22 cellular contexts compared by ENCODE assay signal in the genomic region with DNA sequence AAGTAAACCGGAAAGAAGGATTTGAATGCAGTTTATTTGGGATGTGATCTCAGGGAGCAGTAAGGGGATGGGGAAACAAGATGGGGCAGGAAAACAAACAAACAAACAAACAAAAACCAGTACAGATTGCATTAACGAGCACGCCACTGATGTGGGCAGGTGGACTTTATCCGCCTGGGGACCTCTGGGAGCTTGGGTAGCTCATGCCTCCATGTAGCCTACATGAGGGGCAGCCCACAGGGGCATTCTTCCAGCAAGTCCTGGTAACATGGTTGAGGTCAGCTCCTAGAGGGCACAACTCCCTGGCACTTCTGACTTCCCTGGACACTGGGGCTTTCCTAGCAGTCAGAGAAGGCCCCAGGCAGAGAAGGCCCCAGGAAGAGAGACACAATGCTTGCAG. TPM values are rescaled to one million over a fixed set of nuclear protein-coding genes. Genes with fewer than 3 reads are reported as not detected.
A peak's percentile ranks its signal among the peaks of the same experiment; 100 is the strongest.
DNase-seq lines count a peak whose midpoint lies in the region; ATAC-seq, FAIRE-seq and TF ChIP-seq lines count a peak whose summit lies in the region.
"Had no signal": no experiment of that assay in that cellular context is flagged by ENCODE, and none has a peak within 500 bp of the region (broad histone marks: within the 10 kb centered on the region; RNA-seq: fewer than 3 reads in every experiment).

No MANE protein-coding gene starts in this region.

- peak; percentile 25 for DNase-seq in activated CD8-positive, alpha-beta memory T cell treated with anti-CD3 and anti-CD28 coated beads, Interleukin-2, amount 50 U/mL, for 48 hours
- DNase-seq in activated CD8-positive, alpha-beta memory T cell treated with anti-CD3 and anti-CD28 coated beads for 24 hours: no peak
- DNase-seq in astrocyte (ENCODE audit: low read depth) (no peak), upper lobe of right lung (no peak), thyroid gland (no peak), Karpas-422 (no peak)
- DNase-seq: AML-193; Caco-2; Calu3; CD4-positive, alpha-beta T cell; CD8-positive, alpha-beta T cell; DMS79 treated with DMSO at 0.1 percent for 48 hours; GF-D8 had no signal

- H3K9me3 Mint-ChIP-seq in astrocyte (ENCODE audit: unreplicated experiment): peaks cover 7% of the 10 kb centered on the region

- H3K36me3 Mint-ChIP-seq in astrocyte (ENCODE audit: low read depth, unreplicated experiment): peaks cover 4% of the 10 kb centered on the region
- H3K36me3 Mint-ChIP-seq: CD8-positive, alpha-beta T cell had no signal

- peaks cover 18% of the 10 kb centered on the region for H3K4me1 Mint-ChIP-seq in astrocyte (ENCODE audit: low read depth, unreplicated experiment)
- H3K4me1 Mint-ChIP-seq: B cell had no signal

- H2AFZ ChIP-seq in astrocyte (ENCODE audit: low read depth, low read length): no peak overlapping the region
- H2AFZ ChIP-seq in Karpas-422 (ENCODE audit: low read length): no peak overlapping the region

- FAIRE-seq in astrocyte (lab: Jason Lieb, UNC): no peak
- FAIRE-seq: A549, D721Med, G401.6, GM12891, GM19239 had no signal

- H3K9me3 ChIP-seq in astrocyte (ENCODE audit: insufficient read depth, low read depth, low read length) (no peaks in the 10 kb centered on the region), upper lobe of right lung (no peaks in the 10 kb centered on the region), thyroid gland (no peaks in the 10 kb centered on the region), Karpas-422 (ENCODE audit: low read length) (no peaks in the 10 kb centered on the region)
- H3K9me3 ChIP-seq: Caco-2 had no signal

- H3K4me3 ChIP-seq in astrocyte (ENCODE audit: insufficient read depth, low read depth, low read length) (no peak overlapping the region), upper lobe of right lung (no peak overlapping the region), thyroid gland (replicated peaks in 1 of 3) (no peak overlapping the region), Karpas-422 (ENCODE audit: low read length) (no peak overlapping the region)
- H3K4me3 ChIP-seq: A549; BLaER1 treated with 17β-estradiol and CSF1 and Interleukin-3, amounts not matched to agents 10 nM and 100 nM had no signal

- no peak overlapping the region for H3K4me2 ChIP-seq in astrocyte (ENCODE audit: low read length)
- H3K4me2 ChIP-seq in Karpas-422 (ENCODE audit: low read depth, low read length, poor library complexity, severe bottlenecking): no peak overlapping the region
- H3K4me2 ChIP-seq: BLaER1 treated with 17β-estradiol and CSF1 and Interleukin-3, amounts not matched to agents 10 nM and 100 nM had no signal

- H3K4me3 Mint-ChIP-seq in astrocyte (ENCODE audit: unreplicated experiment): no peak overlapping the region
- H3K4me3 Mint-ChIP-seq: B cell; CD4-positive, alpha-beta T cell; CD8-positive, alpha-beta T cell had no signal

- no peak for ATAC-seq in upper lobe of right lung
- ATAC-seq: CD8-positive, alpha-beta T cell had no signal

- H3K9me2 ChIP-seq in Karpas-422 (replicated peaks; ENCODE audit: insufficient read depth, low read length): no peaks in the 10 kb centered on the region

- H3K79me2 ChIP-seq in astrocyte (ENCODE audit: insufficient read depth, low read length) (no peaks in the 10 kb centered on the region), Karpas-422 (ENCODE audit: low read length) (no peaks in the 10 kb centered on the region)

- H3K4me1 ChIP-seq in astrocyte (ENCODE audit: insufficient read depth, low read length): no peaks in the 10 kb centered on the region
- H3K4me1 ChIP-seq in upper lobe of right lung: peaks cover 24% of the 10 kb centered on the region
- peaks cover 0 to 10% of the 10 kb centered on the region in 2 donors for H3K4me1 ChIP-seq in thyroid gland
- no peaks in the 10 kb centered on the region for H3K4me1 ChIP-seq in Karpas-422 (ENCODE audit: low read length)
- H3K4me1 ChIP-seq: BLaER1 treated with 17β-estradiol and CSF1 and Interleukin-3, amounts not matched to agents 10 nM and 100 nM had no signal

- peaks cover 11% of the 10 kb centered on the region for H3K27me3 Mint-ChIP-seq in astrocyte (ENCODE audit: low read depth, unreplicated experiment)

- H3K9ac ChIP-seq in astrocyte (ENCODE audit: low read length): no peak overlapping the region
- H3K9ac ChIP-seq in Karpas-422 (ENCODE audit: low read length): no peak overlapping the region
- H3K9ac ChIP-seq: BLaER1 treated with 17β-estradiol and CSF1 and Interleukin-3, amounts not matched to agents 10 nM and 100 nM had no signal

- H3K27me3 ChIP-seq in astrocyte (ENCODE audit: insufficient read depth, low read length): peaks cover 2% of the 10 kb centered on the region
- H3K27me3 ChIP-seq in upper lobe of right lung: no peaks in the 10 kb centered on the region
- H3K27me3 ChIP-seq in thyroid gland: no peaks in the 10 kb centered on the region
- no peaks in the 10 kb centered on the region for H3K27me3 ChIP-seq in Karpas-422 (ENCODE audit: low read length)
- H3K27me3 ChIP-seq: BLaER1 treated with 17β-estradiol and CSF1 and Interleukin-3, amounts not matched to agents 10 nM and 100 nM had no signal

- H3K36me3 ChIP-seq in astrocyte (ENCODE audit: insufficient read depth, low read length): no peaks in the 10 kb centered on the region
- H3K36me3 ChIP-seq in upper lobe of right lung: no peaks in the 10 kb centered on the region
- H3K36me3 ChIP-seq in thyroid gland: no peaks in the 10 kb centered on the region
- no peaks in the 10 kb centered on the region for H3K36me3 ChIP-seq in Karpas-422 (ENCODE audit: insufficient read depth, low read length)
- H3K36me3 ChIP-seq: BLaER1 treated with 17β-estradiol and CSF1 and Interleukin-3, amounts not matched to agents 10 nM and 100 nM had no signal

- H3K27ac Mint-ChIP-seq in astrocyte (ENCODE audit: unreplicated experiment): peak overlapping the region; percentile 3
- H3K27ac Mint-ChIP-seq: B cell; CD4-positive, alpha-beta T cell; CD8-positive, alpha-beta T cell had no signal

- intact Hi-C loops in upper lobe of right lung (cut with DNase I) (no loop called here), thyroid gland (cut with DNase I) (no loop called here)

- no peak for TF ChIP-seq POLR2A in thyroid gland (IDR thresholded peaks at IDR 0.05)

- 76 to 83% methylated on average over 4 of the region's 4 CpGs for WGBS in thyroid gland, 2 donors

- no peak for TF ChIP-seq CTCF in astrocyte (IDR thresholded peaks at IDR 0.05; ENCODE audit: insufficient read depth, low read depth, low read length)
- no peak for TF ChIP-seq CTCF in upper lobe of right lung (IDR thresholded peaks at IDR 0.05)
- TF ChIP-seq CTCF in thyroid gland (IDR thresholded peaks at IDR 0.05): no peak

- H4K20me1 ChIP-seq in astrocyte (ENCODE audit: insufficient read depth, low read length) (no peaks in the 10 kb centered on the region), Karpas-422 (ENCODE audit: insufficient read depth, low read depth, low read length) (no peaks in the 10 kb centered on the region)
- H4K20me1 ChIP-seq: BLaER1 treated with 17β-estradiol and CSF1 and Interleukin-3, amounts not matched to agents 10 nM and 100 nM had no signal

- H3K27ac ChIP-seq in astrocyte (ENCODE audit: low read depth, low read length) (no peak overlapping the region), upper lobe of right lung (peak overlapping the region; percentile 6), thyroid gland (no peak overlapping the region), Karpas-422 (ENCODE audit: low read length) (no peak overlapping the region)
- H3K27ac ChIP-seq: 22Rv1; BLaER1 treated with 17β-estradiol and CSF1 and Interleukin-3, amounts not matched to agents 10 nM and 100 nM; C4-2B had no signal

RNA-seq across cellular contexts. Expression of a gene that starts 38.6 kb away (rescaled TPM):
- total RNA-seq in astrocyte (1.8 and 3.1 TPM in 2 replicates), upper lobe of right lung (139 TPM), thyroid gland (100 to 1,000 TPM in 1 of 4 donors, 10 to 100 TPM in 3; 27.7 to 100 (median 73.5) TPM)
- not detected in 2 replicates for total RNA-seq in Karpas-422 (2014; rRNA removed; shearing (Covaris generic); ENCODE audit: low replicate concordance)
- total RNA-seq: Caco-2; CD4-positive, alpha-beta T cell had no signal
